In genomic region chr6:29999426-29999825, GRCh38 we compare ENCODE assay signal across 22 cellular contexts.
"Had no signal": no experiment of that assay in that cellular context is flagged by ENCODE, and none has a peak within 500 bp of the region (broad histone marks: within the 10 kb centered on the region; RNA-seq: fewer than 3 reads in every experiment).

No MANE protein-coding gene starts in this region.

- DNase-seq: effector memory CD8-positive, alpha-beta T cell; hypothalamus; immature natural killer cell; islet precursor cell; kidney glomerular epithelial cell; left colon; left ventricle myocardium superior; lower lobe of right lung; natural killer cell; nucleus accumbens; posterior cingulate gyrus; psoas muscle; right cardiac atrium; sigmoid colon; stimulated activated CD4-positive, alpha-beta T cell treated with anti-CD3 and anti-CD28 coated beads, Interleukin-2, amount 100 ng/mL, for 24 hours; stimulated activated CD4-positive, alpha-beta T cell treated with anti-CD3 and anti-CD28 coated beads, Interleukin-4, amount 100 ng/mL, for 24 hours; stimulated activated naive CD4-positive, alpha-beta T cell treated with Interleukin-2 at 50 U/mL for 16 hours; stomach; thyroid gland; upper lobe of left lung had no signal

- H3K4me3 ChIP-seq: coronary artery, lower lobe of right lung, psoas muscle, sigmoid colon, stomach, thyroid gland, upper lobe of left lung had no signal

- ATAC-seq: effector memory CD8-positive, alpha-beta T cell; left colon; left ventricle myocardium superior; lower lobe of right lung; natural killer cell; psoas muscle; right cardiac atrium; stimulated activated effector memory CD8-positive, alpha-beta T cell treated with anti-CD3 and anti-CD28 coated beads, Interleukin-12 subunit alpha, Interleukin-12 subunit beta, amount 100 ng/mL, for 72 hours had no signal

- H3K9me3 Mint-ChIP-seq: effector memory CD8-positive, alpha-beta T cell; immature natural killer cell; natural killer cell; stimulated activated effector memory CD8-positive, alpha-beta T cell treated with anti-CD3 and anti-CD28 coated beads, Interleukin-12 subunit alpha, Interleukin-12 subunit beta, amount 100 ng/mL, for 72 hours had no signal

- H3K36me3 ChIP-seq: lower lobe of right lung, sigmoid colon, stomach, thyroid gland, upper lobe of left lung had no signal

- H3K4me3 Mint-ChIP-seq: effector memory CD8-positive, alpha-beta T cell; natural killer cell; stimulated activated effector memory CD8-positive, alpha-beta T cell treated with anti-CD3 and anti-CD28 coated beads, Interleukin-12 subunit alpha, Interleukin-12 subunit beta, amount 100 ng/mL, for 72 hours had no signal

- H3K36me3 Mint-ChIP-seq: immature natural killer cell; natural killer cell; stimulated activated effector memory CD8-positive, alpha-beta T cell treated with anti-CD3 and anti-CD28 coated beads, Interleukin-12 subunit alpha, Interleukin-12 subunit beta, amount 100 ng/mL, for 72 hours had no signal

- H3K4me1 ChIP-seq: lower lobe of right lung, psoas muscle, sigmoid colon, stomach, thyroid gland, upper lobe of left lung had no signal

- H3K27ac Mint-ChIP-seq: effector memory CD8-positive, alpha-beta T cell; stimulated activated effector memory CD8-positive, alpha-beta T cell treated with anti-CD3 and anti-CD28 coated beads, Interleukin-12 subunit alpha, Interleukin-12 subunit beta, amount 100 ng/mL, for 72 hours had no signal

- H3K27me3 ChIP-seq: sigmoid colon, stomach, thyroid gland, upper lobe of left lung had no signal

- H3K9me3 ChIP-seq: lower lobe of right lung, psoas muscle, sigmoid colon, stomach, thyroid gland, upper lobe of left lung had no signal

- H3K27ac ChIP-seq: coronary artery, lower lobe of right lung, psoas muscle, sigmoid colon, stomach, thyroid gland, upper lobe of left lung had no signal
